ENCODE assay signal across 16 cellular contexts in genomic region chr6:165826487-165827189, GRCh38.
A peak's percentile ranks its signal among the peaks of the same experiment; 100 is the strongest.
DNase-seq lines count a peak whose midpoint lies in the region; ATAC-seq and TF ChIP-seq lines count a peak whose summit lies in the region.
"Had no signal": no experiment of that assay in that cellular context is flagged by ENCODE, and none has a peak within 500 bp of the region (broad histone marks: within the 10 kb centered on the region; RNA-seq: fewer than 3 reads in every experiment).

No MANE protein-coding gene starts in this region.

- H3K4me1 ChIP-seq in naive thymus-derived CD4-positive, alpha-beta T cell (ENCODE audit: control insufficient read depth in 2 of 2, insufficient read depth in 2 of 2, low read length in 2 of 2): no peaks in the 10 kb centered on the region

- intact Hi-C loops in naive thymus-derived CD4-positive, alpha-beta T cell (cut with micrococcal nuclease): no loop called here
- intact Hi-C loops in activated CD8-positive, alpha-beta T cell treated with anti-CD3 and anti-CD28 coated beads for 36 hours (cut with micrococcal nuclease): no loop called here

- no peaks in the 10 kb centered on the region for H3K36me3 Mint-ChIP-seq in naive thymus-derived CD4-positive, alpha-beta T cell
- no peaks in the 10 kb centered on the region for H3K36me3 Mint-ChIP-seq in stimulated activated memory B cell treated with anti-CD40 and anti-IgM and Interleukin-4, amounts not matched to agents 10 μg/mL and 1 μg/mL and 100 μg/mL, for 72 hours
- no peaks in the 10 kb centered on the region for H3K36me3 Mint-ChIP-seq in activated CD8-positive, alpha-beta T cell treated with anti-CD3 and anti-CD28 coated beads for 36 hours (ENCODE audit: low read depth)
- H3K36me3 Mint-ChIP-seq: CD14-positive monocyte; CD8-positive, alpha-beta T cell had no signal

- peaks cover 6 to 29% (median 22%) of the 10 kb centered on the region in 5 donors for H3K27me3 Mint-ChIP-seq in naive thymus-derived CD4-positive, alpha-beta T cell
- H3K27me3 Mint-ChIP-seq in stimulated activated memory B cell treated with anti-CD40 and anti-IgM and Interleukin-4, amounts not matched to agents 10 μg/mL and 1 μg/mL and 100 μg/mL, for 72 hours: peaks cover 10% of the 10 kb centered on the region
- peaks cover 12% of the 10 kb centered on the region for H3K27me3 Mint-ChIP-seq in activated CD8-positive, alpha-beta T cell treated with anti-CD3 and anti-CD28 coated beads for 36 hours

- TF ChIP-seq CTCF in activated CD8-positive, alpha-beta T cell treated with anti-CD3 and anti-CD28 coated beads for 36 hours (IDR thresholded peaks at IDR 0.05): no peak
- TF ChIP-seq CTCF in GM10266 (IDR thresholded peaks at IDR 0.05; ENCODE audit: control insufficient read depth, insufficient read depth, low read depth, missing control alignments): no peak
- TF ChIP-seq CTCF in foreskin fibroblast (IDR thresholded peaks at IDR 0.05; ENCODE audit: low read depth, low read length): no peak

- no peaks in the 10 kb centered on the region for H3K9me3 ChIP-seq in naive thymus-derived CD4-positive, alpha-beta T cell (ENCODE audit: control insufficient read depth in 2 of 3, low read length in 3 of 3)
- H3K9me3 ChIP-seq: A549 had no signal

- H3K36me3 ChIP-seq in naive thymus-derived CD4-positive, alpha-beta T cell (ENCODE audit: control insufficient read depth in 2 of 3, insufficient read depth in 3 of 3, low read length in 3 of 3): no peaks in the 10 kb centered on the region

- DNase-seq in islet precursor cell: peak; percentile 15
- no peak for DNase-seq in naive thymus-derived CD4-positive, alpha-beta T cell
- no peak for DNase-seq in activated CD8-positive, alpha-beta T cell treated with anti-CD3 and anti-CD28 coated beads for 36 hours
- no peak for DNase-seq in GM10266 (ENCODE audit: extremely low spot score)
- no peak for DNase-seq in foreskin fibroblast
- DNase-seq: CD8-positive, alpha-beta T cell; COR-L47; DMS153; DMS79 treated with DMSO at 0.1 percent for 48 hours; EL had no signal

- H3K4me1 Mint-ChIP-seq in naive thymus-derived CD4-positive, alpha-beta T cell: peaks cover 0 to 2% (median 2%) of the 10 kb centered on the region in 7 donors
- H3K4me1 Mint-ChIP-seq in stimulated activated memory B cell treated with anti-CD40 and anti-IgM and Interleukin-4, amounts not matched to agents 10 μg/mL and 1 μg/mL and 100 μg/mL, for 72 hours: peaks cover 2% of the 10 kb centered on the region
- H3K4me1 Mint-ChIP-seq in activated CD8-positive, alpha-beta T cell treated with anti-CD3 and anti-CD28 coated beads for 36 hours (ENCODE audit: low read depth): peaks cover under 1% of the 10 kb centered on the region
- H3K4me1 Mint-ChIP-seq: CD14-positive monocyte had no signal

- H3K4me3 ChIP-seq in naive thymus-derived CD4-positive, alpha-beta T cell (ENCODE audit: low read length): no peak overlapping the region
- no peak overlapping the region for H3K4me3 ChIP-seq in foreskin fibroblast (ENCODE audit: low read depth in 1 of 2, low read length in 2 of 2)
- H3K4me3 ChIP-seq: A549 had no signal

- no peak overlapping the region for H3K27ac Mint-ChIP-seq in naive thymus-derived CD4-positive, alpha-beta T cell
- no peak overlapping the region for H3K27ac Mint-ChIP-seq in stimulated activated memory B cell treated with anti-CD40 and anti-IgM and Interleukin-4, amounts not matched to agents 10 μg/mL and 1 μg/mL and 100 μg/mL, for 72 hours
- no peak overlapping the region for H3K27ac Mint-ChIP-seq in activated CD8-positive, alpha-beta T cell treated with anti-CD3 and anti-CD28 coated beads for 36 hours
- H3K27ac Mint-ChIP-seq: CD14-positive monocyte; CD8-positive, alpha-beta T cell had no signal

- H3K27ac ChIP-seq in naive thymus-derived CD4-positive, alpha-beta T cell (ENCODE audit: low read depth, low read length): no peak overlapping the region
- H3K27ac ChIP-seq: A549, HL-60 had no signal

- no peaks in the 10 kb centered on the region for H3K27me3 ChIP-seq in naive thymus-derived CD4-positive, alpha-beta T cell (ENCODE audit: control insufficient read depth in 2 of 2, insufficient read depth in 2 of 2, low read length in 2 of 2)

- H3K9me3 Mint-ChIP-seq in naive thymus-derived CD4-positive, alpha-beta T cell: peaks cover 0 to 2% (median 0%) of the 10 kb centered on the region in 11 donors
- H3K9me3 Mint-ChIP-seq in stimulated activated memory B cell treated with anti-CD40 and anti-IgM and Interleukin-4, amounts not matched to agents 10 μg/mL and 1 μg/mL and 100 μg/mL, for 72 hours: no peaks in the 10 kb centered on the region
- no peaks in the 10 kb centered on the region for H3K9me3 Mint-ChIP-seq in activated CD8-positive, alpha-beta T cell treated with anti-CD3 and anti-CD28 coated beads for 36 hours
- H3K9me3 Mint-ChIP-seq: CD14-positive monocyte; CD8-positive, alpha-beta T cell had no signal

- POLR2A ChIA-PET in naive thymus-derived CD4-positive, alpha-beta T cell (lab: Charles Lee): no interaction called here
- POLR2A ChIA-PET in activated CD8-positive, alpha-beta T cell treated with anti-CD3 and anti-CD28 coated beads for 36 hours (lab: Charles Lee): no interaction called here

- CTCF ChIA-PET in naive thymus-derived CD4-positive, alpha-beta T cell (lab: Charles Lee): no interaction called here
- CTCF ChIA-PET in activated CD8-positive, alpha-beta T cell treated with anti-CD3 and anti-CD28 coated beads for 36 hours (lab: Charles Lee): no interaction called here

- peak; percentile 26 for ATAC-seq in naive thymus-derived CD4-positive, alpha-beta T cell
- peak; percentile 37 for ATAC-seq in stimulated activated memory B cell treated with anti-CD40 and anti-IgM and Interleukin-4, amounts not matched to agents 10 μg/mL and 1 μg/mL and 100 μg/mL, for 72 hours
- ATAC-seq in activated CD8-positive, alpha-beta T cell treated with anti-CD3 and anti-CD28 coated beads for 36 hours: no peak
- no peak for ATAC-seq in GM21367 (IDR thresholded peaks at IDR 0.05; ENCODE audit: unreplicated experiment)
- ATAC-seq: A549; CD8-positive, alpha-beta T cell; HCT116 had no signal

- no peak overlapping the region for H3K4me3 Mint-ChIP-seq in naive thymus-derived CD4-positive, alpha-beta T cell
- no peak overlapping the region for H3K4me3 Mint-ChIP-seq in stimulated activated memory B cell treated with anti-CD40 and anti-IgM and Interleukin-4, amounts not matched to agents 10 μg/mL and 1 μg/mL and 100 μg/mL, for 72 hours
- no peak overlapping the region for H3K4me3 Mint-ChIP-seq in activated CD8-positive, alpha-beta T cell treated with anti-CD3 and anti-CD28 coated beads for 36 hours
- H3K4me3 Mint-ChIP-seq: CD14-positive monocyte; CD8-positive, alpha-beta T cell had no signal

Comparison
In these comparisons a context has a peak if more than half of its experiments do, and no peak if none do; other contexts are left out.
1. ATAC-seq: peak in naive thymus-derived CD4-positive, alpha-beta T cell (single experiment) and stimulated activated memory B cell treated with anti-CD40 and anti-IgM and Interleukin-4, amounts not matched to agents 10 μg/mL and 1 μg/mL and 100 μg/mL, for 72 hours (single experiment); none in activated CD8-positive, alpha-beta T cell treated with anti-CD3 and anti-CD28 coated beads for 36 hours (single experiment) and GM21367 (single experiment).